In genomic region chr16:75379339-75379738, GRCh38 we compare ENCODE assay signal across 9 cellular contexts. TPM values are rescaled to one million over a fixed set of nuclear protein-coding genes. Genes with fewer than 3 reads are reported as not detected.
DNase-seq lines count a peak whose midpoint lies in the region; ATAC-seq, FAIRE-seq and TF ChIP-seq lines count a peak whose summit lies in the region.
"Had no signal": no experiment of that assay in that cellular context is flagged by ENCODE, and none has a peak within 500 bp of the region (broad histone marks: within the 10 kb centered on the region; RNA-seq: fewer than 3 reads in every experiment).

No MANE protein-coding gene starts in this region.

- TF ChIP-seq CTCF in MM.1S (IDR thresholded peaks at IDR 0.05; ENCODE audit: low read length) (no peak), pancreas (IDR thresholded peaks at IDR 0.05) (no peak), D721Med (IDR thresholded peaks at IDR 0.05; ENCODE audit: insufficient read depth, missing control alignments) (no peak)

- no peaks in the 10 kb centered on the region for H3K36me3 ChIP-seq in MM.1S (replicated peaks; ENCODE audit: insufficient read depth, low read length)
- H3K36me3 ChIP-seq in pancreas: no peaks in the 10 kb centered on the region

- peak; percentile 62 for ATAC-seq in HG02588 (IDR thresholded peaks at IDR 0.05; ENCODE audit: unreplicated experiment)
- ATAC-seq in pancreas: no peak

- H3K79me2 ChIP-seq in MM.1S (ENCODE audit: low read length): no peaks in the 10 kb centered on the region

- no peaks in the 10 kb centered on the region for H3K27me3 Mint-ChIP-seq in activated naive CD4-positive, alpha-beta T cell treated with anti-CD3 and anti-CD28 coated beads, Interleukin-2, amount 50 U/mL, for 24 hours
- H3K27me3 Mint-ChIP-seq in stimulated activated naive CD8-positive, alpha-beta T cell treated with anti-CD3 and anti-CD28 coated beads, Interleukin-15, Interleukin-2, amounts not matched to agents 100 ng/mL and 50 ng/mL, for 24 hours: peaks cover 28% of the 10 kb centered on the region

- H3K9ac ChIP-seq in MM.1S (ENCODE audit: low read length): no peak overlapping the region

- H3F3A ChIP-seq in MM.1S (ENCODE audit: insufficient read depth, low read length): peaks cover 3% of the 10 kb centered on the region; the same call in 1 of the 2 replicates

- H3K27me3 ChIP-seq in MM.1S (replicated peaks; ENCODE audit: insufficient read depth, low read length) (no peaks in the 10 kb centered on the region), pancreas (no peaks in the 10 kb centered on the region)

- peak overlapping the region; percentile 82 for H3K27ac Mint-ChIP-seq in activated naive CD4-positive, alpha-beta T cell treated with anti-CD3 and anti-CD28 coated beads, Interleukin-2, amount 50 U/mL, for 24 hours
- H3K27ac Mint-ChIP-seq in stimulated activated naive CD8-positive, alpha-beta T cell treated with anti-CD3 and anti-CD28 coated beads, Interleukin-15, Interleukin-2, amounts not matched to agents 100 ng/mL and 50 ng/mL, for 24 hours: peak overlapping the region; percentile 9
- H3K27ac Mint-ChIP-seq: B cell had no signal

- no peak overlapping the region for H2AFZ ChIP-seq in MM.1S (ENCODE audit: low read length)

- H3K4me1 ChIP-seq in MM.1S (ENCODE audit: low read length) (peaks cover 14% of the 10 kb centered on the region; the same call in 1 of the 2 replicates), pancreas (no peaks in the 10 kb centered on the region)

- H3K9me3 Mint-ChIP-seq in activated naive CD4-positive, alpha-beta T cell treated with anti-CD3 and anti-CD28 coated beads, Interleukin-2, amount 50 U/mL, for 24 hours: no peaks in the 10 kb centered on the region
- no peaks in the 10 kb centered on the region for H3K9me3 Mint-ChIP-seq in stimulated activated naive CD8-positive, alpha-beta T cell treated with anti-CD3 and anti-CD28 coated beads, Interleukin-15, Interleukin-2, amounts not matched to agents 100 ng/mL and 50 ng/mL, for 24 hours

- WGBS in pancreas, 2 donors: 64 to 100% methylated on average over 1 of the region's 1 CpG

- H4K20me1 ChIP-seq in MM.1S (ENCODE audit: insufficient read depth, low read length): no peaks in the 10 kb centered on the region

- H3K9me2 ChIP-seq in MM.1S (replicated peaks; ENCODE audit: insufficient read depth, low read length): no peaks in the 10 kb centered on the region

- peak overlapping the region; percentile 30; the same call in 1 of the 2 replicates for H3K4me2 ChIP-seq in MM.1S (ENCODE audit: low read depth, low read length)

- no peak overlapping the region for H3K4me3 ChIP-seq in MM.1S (ENCODE audit: low read length)
- no peak overlapping the region for H3K4me3 ChIP-seq in pancreas

- H3K9me3 ChIP-seq in MM.1S (replicated peaks; ENCODE audit: insufficient read depth, low read length) (no peaks in the 10 kb centered on the region), pancreas (no peaks in the 10 kb centered on the region)

- peak overlapping the region; percentile 66 for H3K4me3 Mint-ChIP-seq in activated naive CD4-positive, alpha-beta T cell treated with anti-CD3 and anti-CD28 coated beads, Interleukin-2, amount 50 U/mL, for 24 hours
- peak overlapping the region; percentile 42 for H3K4me3 Mint-ChIP-seq in stimulated activated naive CD8-positive, alpha-beta T cell treated with anti-CD3 and anti-CD28 coated beads, Interleukin-15, Interleukin-2, amounts not matched to agents 100 ng/mL and 50 ng/mL, for 24 hours
- H3K4me3 Mint-ChIP-seq: B cell had no signal

- FAIRE-seq in pancreas (lab: Jason Lieb, UNC): no peak
- no peak for FAIRE-seq in D721Med (lab: Jason Lieb, UNC)

- H3K36me3 Mint-ChIP-seq in activated naive CD4-positive, alpha-beta T cell treated with anti-CD3 and anti-CD28 coated beads, Interleukin-2, amount 50 U/mL, for 24 hours: peaks cover 35% of the 10 kb centered on the region
- peaks cover 79% of the 10 kb centered on the region for H3K36me3 Mint-ChIP-seq in stimulated activated naive CD8-positive, alpha-beta T cell treated with anti-CD3 and anti-CD28 coated beads, Interleukin-15, Interleukin-2, amounts not matched to agents 100 ng/mL and 50 ng/mL, for 24 hours (ENCODE audit: low read depth)

- intact Hi-C loops in pancreas (cut with DNase I): no loop called here

- H3K27ac ChIP-seq in MM.1S (ENCODE audit: low read length): no peak overlapping the region
- no peak overlapping the region for H3K27ac ChIP-seq in pancreas

- no peak for DNase-seq in activated naive CD4-positive, alpha-beta T cell (lab: John Stamatoyannopoulos, UW)
- DNase-seq in MM.1S (no peak), KG1 (lab: John Stamatoyannopoulos, UW) (no peak), pancreas (no peak), D721Med (ENCODE audit: insufficient read length, low spot score) (no peak)

- peaks cover 53% of the 10 kb centered on the region for H3K4me1 Mint-ChIP-seq in activated naive CD4-positive, alpha-beta T cell treated with anti-CD3 and anti-CD28 coated beads, Interleukin-2, amount 50 U/mL, for 24 hours
- peaks cover 55% of the 10 kb centered on the region for H3K4me1 Mint-ChIP-seq in stimulated activated naive CD8-positive, alpha-beta T cell treated with anti-CD3 and anti-CD28 coated beads, Interleukin-15, Interleukin-2, amounts not matched to agents 100 ng/mL and 50 ng/mL, for 24 hours (ENCODE audit: low read depth)

RNA-seq across cellular contexts. Expression of gene CFDP1, which starts 54.0 kb away (rescaled TPM):
- 10 to 100 TPM; 19.3 to 28.6 (median 22.1) TPM for total RNA-seq in pancreas
- polyA plus RNA-seq in pancreas: 10 to 100 TPM; 33.3 to 57.5 TPM
